ENCODE assay signal across 9 cellular contexts in genomic region chr15:90598679-90599078, GRCh38.
DNase-seq lines count a peak whose midpoint lies in the region; ATAC-seq and TF ChIP-seq lines count a peak whose summit lies in the region.
"Had no signal": no experiment of that assay in that cellular context is flagged by ENCODE, and none has a peak within 500 bp of the region (broad histone marks: within the 10 kb centered on the region; RNA-seq: fewer than 3 reads in every experiment).

No MANE protein-coding gene starts in this region.

- no peak overlapping the region for H3K4me3 Mint-ChIP-seq in stimulated activated memory B cell treated with anti-CD40 and anti-IgM and Interleukin-4, amounts not matched to agents 10 μg/mL and 1 μg/mL and 100 μg/mL, for 72 hours

- POLR2A ChIA-PET in OCI-LY7 (lab: Charles Lee): interaction anchor here (0.5 to 1.5 kb wide), 3 partner anchors 11 to 191 kb away, joined by 4 to 5 read pairs (median 4); no protein-coding TSS in a partner anchor

- H2AFZ ChIP-seq in OCI-LY7 (ENCODE audit: low read length): peak overlapping the region; percentile 91; the same call in 1 of the 2 replicates

- H3K4me1 ChIP-seq in DOHH2 (ENCODE audit: control insufficient read depth, low read length) (peaks cover 56% of the 10 kb centered on the region), OCI-LY7 (ENCODE audit: insufficient read depth, low read length, poor library complexity, severe bottlenecking) (peaks cover 50% of the 10 kb centered on the region)

- peaks cover 24% of the 10 kb centered on the region for H3F3A ChIP-seq in DOHH2 (ENCODE audit: control insufficient read depth, insufficient read depth)

- H3K9me3 ChIP-seq in DOHH2 (ENCODE audit: control insufficient read depth, insufficient read depth, low read length) (no peaks in the 10 kb centered on the region), OCI-LY7 (ENCODE audit: low read length) (no peaks in the 10 kb centered on the region)
- H3K9me3 ChIP-seq: neutrophil had no signal

- peaks cover 12% of the 10 kb centered on the region for H3K36me3 Mint-ChIP-seq in stimulated activated memory B cell treated with anti-CD40 and anti-IgM and Interleukin-4, amounts not matched to agents 10 μg/mL and 1 μg/mL and 100 μg/mL, for 72 hours

- no peaks in the 10 kb centered on the region for H3K27me3 Mint-ChIP-seq in stimulated activated memory B cell treated with anti-CD40 and anti-IgM and Interleukin-4, amounts not matched to agents 10 μg/mL and 1 μg/mL and 100 μg/mL, for 72 hours

- H3K79me2 ChIP-seq in DOHH2 (ENCODE audit: control insufficient read depth, low read length) (peaks cover 3% of the 10 kb centered on the region; the same call in 1 of the 2 replicates), OCI-LY7 (ENCODE audit: insufficient read depth, low read depth, low read length) (no peaks in the 10 kb centered on the region)

- H3K27me3 ChIP-seq in DOHH2 (ENCODE audit: control insufficient read depth, low read length) (no peaks in the 10 kb centered on the region), dorsolateral prefrontal cortex (no peaks in the 10 kb centered on the region)

- intact Hi-C loops in OCI-LY7 (cut with micrococcal nuclease; ENCODE audit: unreplicated experiment) (loop anchor here (1.0 to 5.0 kb wide), 3 partner anchors 66 to 278 kb away; no protein-coding TSS in a partner anchor), dorsolateral prefrontal cortex (cut with DNase I) (loop anchor here (2.0 to 5.0 kb wide), 3 partner anchors 36 to 116 kb away; no protein-coding TSS in a partner anchor)

- H3K36me3 ChIP-seq in DOHH2 (ENCODE audit: control insufficient read depth, low read length): peaks cover 10% of the 10 kb centered on the region; the same call in 1 of the 2 replicates
- H3K36me3 ChIP-seq in OCI-LY7 (ENCODE audit: insufficient read depth, low read length): no peaks in the 10 kb centered on the region
- H3K36me3 ChIP-seq: neutrophil had no signal

- peaks cover 52% of the 10 kb centered on the region for H3K4me1 Mint-ChIP-seq in stimulated activated memory B cell treated with anti-CD40 and anti-IgM and Interleukin-4, amounts not matched to agents 10 μg/mL and 1 μg/mL and 100 μg/mL, for 72 hours

- DNase-seq in OCI-LY7 (ENCODE audit: low spot score) (no peak), dorsolateral prefrontal cortex (no peak), T-helper 9 cell (no peak)
- DNase-seq: activated T-cell treated with anti-CD3 and anti-CD28 coated beads, Interleukin-2, amount 50 U/mL, for 4 hours had no signal

- TF ChIP-seq CTCF in DOHH2 (IDR thresholded peaks at IDR 0.05; ENCODE audit: low read depth, low read length, poor library complexity, severe bottlenecking): no peak
- TF ChIP-seq CTCF in OCI-LY7 (conservative IDR thresholded peaks at IDR 0.05; ENCODE audit: low read length): no peak
- TF ChIP-seq CTCF in dorsolateral prefrontal cortex (IDR thresholded peaks at IDR 0.05 in 54 of 56, conservative IDR thresholded peaks at IDR 0.05 in 2 of 56; ENCODE audit: low read depth in 1 of 56, partially characterized antibody in 56 of 56): no peak

- H3K27ac ChIP-seq in DOHH2 (ENCODE audit: low read depth, low read length) (peak overlapping the region; percentile 95; the same call in 1 of the 2 replicates), OCI-LY7 (ENCODE audit: low read depth, low read length, poor library complexity, severe bottlenecking) (no peak overlapping the region), dorsolateral prefrontal cortex (peak overlapping the region in 55 of 59 donors; percentile 20 to 93 (median 84))
- H3K27ac ChIP-seq: neutrophil had no signal

- no peak for ATAC-seq in stimulated activated memory B cell treated with anti-CD40 and anti-IgM and Interleukin-4, amounts not matched to agents 10 μg/mL and 1 μg/mL and 100 μg/mL, for 72 hours
- no peak for ATAC-seq in GM21515 (IDR thresholded peaks at IDR 0.05; ENCODE audit: unreplicated experiment)
- no peak for ATAC-seq in HG03439 (IDR thresholded peaks at IDR 0.05; ENCODE audit: unreplicated experiment)
- ATAC-seq: activated T-cell treated with anti-CD3 and anti-CD28 coated beads, Interleukin-2, amount 50 U/mL, for 4 hours had no signal

- H3K27ac Mint-ChIP-seq in stimulated activated memory B cell treated with anti-CD40 and anti-IgM and Interleukin-4, amounts not matched to agents 10 μg/mL and 1 μg/mL and 100 μg/mL, for 72 hours: peak overlapping the region; percentile 95

- H3K4me2 ChIP-seq in DOHH2 (ENCODE audit: low read length) (peak overlapping the region; percentile 87; the same call in 1 of the 2 replicates), OCI-LY7 (ENCODE audit: low read length) (peak overlapping the region; percentile 84)

- no peaks in the 10 kb centered on the region for H4K20me1 ChIP-seq in DOHH2 (ENCODE audit: control insufficient read depth, insufficient read depth, low read depth, low read length)
- no peaks in the 10 kb centered on the region for H4K20me1 ChIP-seq in OCI-LY7 (ENCODE audit: insufficient read depth, low read length)

- H3K4me3 ChIP-seq in DOHH2 (ENCODE audit: low read length) (no peak overlapping the region), OCI-LY7 (ENCODE audit: low read depth, low read length, poor library complexity, severe bottlenecking) (no peak overlapping the region), dorsolateral prefrontal cortex (no peak overlapping the region)

- no TSS peak for BruUV-seq in OCI-LY7 (replicated peaks; lab: Mats Ljungman, UMichigan)

- no peaks in the 10 kb centered on the region for H3K9me2 ChIP-seq in DOHH2 (replicated peaks; ENCODE audit: control insufficient read depth, low read length)
- H3K9me2 ChIP-seq in OCI-LY7 (ENCODE audit: insufficient read depth, low read length): no peaks in the 10 kb centered on the region

- CTCF ChIA-PET in OCI-LY7 (lab: Charles Lee; ENCODE audit: unreplicated experiment): interaction anchor here (0.8 kb wide), 1 partner anchor 12 kb away, joined by 3 read pairs; no protein-coding TSS in a partner anchor

- no peaks in the 10 kb centered on the region for H3K9me3 Mint-ChIP-seq in stimulated activated memory B cell treated with anti-CD40 and anti-IgM and Interleukin-4, amounts not matched to agents 10 μg/mL and 1 μg/mL and 100 μg/mL, for 72 hours
- H3K9me3 Mint-ChIP-seq: activated T-cell treated with anti-CD3 and anti-CD28 coated beads, Interleukin-2, amount 50 U/mL, for 4 hours had no signal
